In genomic region chr2:20190862-20191713, GRCh38 we compare ENCODE assay signal across 8 cellular contexts. TPM values are rescaled to one million over a fixed set of nuclear protein-coding genes. Genes with fewer than 3 reads are reported as not detected.
DNase-seq lines count a peak whose midpoint lies in the region; ATAC-seq, FAIRE-seq and TF ChIP-seq lines count a peak whose summit lies in the region.

No MANE protein-coding gene starts in this region.

- peak; percentile 24 for FAIRE-seq in GM12892 (lab: Jason Lieb, UNC)

- TF ChIP-seq POLR2A in GM12892 (IDR thresholded peaks at IDR 0.05; ENCODE audit: low read depth, low read length) = no peak

- H3K36me3 ChIP-seq in CD4-positive, alpha-beta memory T cell (ENCODE audit: insufficient read depth, low read length) = no peaks in the 10 kb centered on the region

- no peak overlapping the region for H3K27ac ChIP-seq in CD4-positive, alpha-beta memory T cell (ENCODE audit: low read depth, low read length)

- no peak overlapping the region for H3K4me3 ChIP-seq in CD4-positive, alpha-beta memory T cell (ENCODE audit: low read length in 2 of 2)

- no peaks in the 10 kb centered on the region for H3K9me3 ChIP-seq in CD4-positive, alpha-beta memory T cell (ENCODE audit: control insufficient read depth in 1 of 2, low read length in 2 of 2)

- no peaks in the 10 kb centered on the region for H3K27me3 Mint-ChIP-seq in CD4-positive, alpha-beta memory T cell

- H3K36me3 Mint-ChIP-seq in CD4-positive, alpha-beta memory T cell = no peaks in the 10 kb centered on the region

- DNase-seq in GM12892 (ENCODE audit: insufficient read length) (no peak), NCI-H460 (ENCODE audit: extremely low read depth, low read depth) (peak; percentile 51), dermis blood vessel endothelial cell (peak; percentile 86), pulmonary artery endothelial cell (ENCODE audit: low read depth, low spot score) (peak; percentile 11), NCI-H2081 treated with DMSO at 0.1 percent for 48 hours (lab: John Stamatoyannopoulos, UW) (no peak)
- no peak for DNase-seq in stimulated activated CD4-positive, alpha-beta T cell treated with anti-CD3 and anti-CD28 coated beads, Interleukin-12 subunit alpha, Interleukin-12 subunit beta, amount 100 ng/mL, for 4 hours
- no peak for DNase-seq in CD4-positive, alpha-beta memory T cell

- no peaks in the 10 kb centered on the region for H3K4me1 Mint-ChIP-seq in CD4-positive, alpha-beta memory T cell

- no peaks in the 10 kb centered on the region for H3K9me3 Mint-ChIP-seq in CD4-positive, alpha-beta memory T cell

- H3K4me3 Mint-ChIP-seq in CD4-positive, alpha-beta memory T cell = no peak overlapping the region

- no peak overlapping the region for H3K27ac Mint-ChIP-seq in CD4-positive, alpha-beta memory T cell

- intact Hi-C loops in CD4-positive, alpha-beta memory T cell (cut with micrococcal nuclease) = no loop called here

- POLR2A ChIA-PET in CD4-positive, alpha-beta memory T cell (lab: Charles Lee; ENCODE audit: partially characterized antibody) = no interaction called here

- no peak for ATAC-seq in GM18909 (IDR thresholded peaks at IDR 0.05; ENCODE audit: poor library complexity, unreplicated experiment)

- no peaks in the 10 kb centered on the region for H3K27me3 ChIP-seq in CD4-positive, alpha-beta memory T cell (ENCODE audit: insufficient read depth, low read length)

- CTCF ChIA-PET in CD4-positive, alpha-beta memory T cell (lab: Charles Lee; ENCODE audit: partially characterized antibody) = interaction anchor here (0.7 kb wide), 1 partner anchor 20 kb away, joined by 3 read pairs; no protein-coding TSS in a partner anchor

- no peaks in the 10 kb centered on the region for H3K4me1 ChIP-seq in CD4-positive, alpha-beta memory T cell (ENCODE audit: insufficient read depth, low read length)

RNA-seq across cellular contexts. Expression of gene SDC1, which starts 33.8 kb away (rescaled TPM):
- 20.6 TPM for polyA plus RNA-seq in GM12892 (2012; ENCODE audit: missing spikeins)
- total RNA-seq in NCI-H460 (2014; rRNA removed; shearing (Covaris generic)) = 27.3 and 31.7 TPM in 2 replicates
- polyA plus RNA-seq in NCI-H460 (2014; cell fraction: nucleus; rRNA removed) = 80.3 and 84.5 TPM in 2 replicates
- total RNA-seq in dermis blood vessel endothelial cell = 1.4 and 1.7 TPM in 2 replicates
- total RNA-seq in pulmonary artery endothelial cell = 2.3 and 18.3 TPM in 2 replicates
- under 1 TPM in 1 of 2 experiments, not detected in 1; 0.09 TPM for total RNA-seq in CD4-positive, alpha-beta memory T cell
- not detected for polyA plus RNA-seq in CD4-positive, alpha-beta memory T cell

Comparison
In these comparisons a context has a peak if more than half of its experiments do, and no peak if none do; other contexts are left out.
1. DNase-seq: peak in NCI-H460 (single experiment), dermis blood vessel endothelial cell (single experiment) and pulmonary artery endothelial cell (single experiment); none in GM12892 (single experiment), NCI-H2081 treated with DMSO at 0.1 percent for 48 hours (single experiment), stimulated activated CD4-positive, alpha-beta T cell treated with anti-CD3 and anti-CD28 coated beads, Interleukin-12 subunit alpha, Interleukin-12 subunit beta, amount 100 ng/mL, for 4 hours (single experiment) and CD4-positive, alpha-beta memory T cell (0 of 5).